ENCODE assay signal across 26 cellular contexts in genomic region chr6:167736486-167737204, GRCh38.
DNase-seq lines count a peak whose midpoint lies in the region; ATAC-seq and TF ChIP-seq lines count a peak whose summit lies in the region.
"Had no signal": no experiment of that assay in that cellular context is flagged by ENCODE, and none has a peak within 500 bp of the region (broad histone marks: within the 10 kb centered on the region; RNA-seq: fewer than 3 reads in every experiment).

No MANE protein-coding gene starts in this region.

- peak overlapping the region; percentile 75 for H3K23ac ChIP-seq in neuronal stem cell (ENCODE audit: low read depth, low read length, poor library complexity)

- H2BK120ac ChIP-seq in neuronal stem cell (ENCODE audit: low read depth, low read length): no peak overlapping the region

- H3K27me3 Mint-ChIP-seq in endodermal cell (ENCODE audit: insufficient read depth): no peaks in the 10 kb centered on the region

- H3K4me1 ChIP-seq in right atrium auricular region (peaks cover 0 to 12% of the 10 kb centered on the region in 2 donors), endodermal cell (ENCODE audit: control insufficient read depth, insufficient read depth, low read length) (peaks cover 5% of the 10 kb centered on the region), neuronal stem cell (ENCODE audit: control insufficient read depth in 2 of 2, insufficient read depth in 1 of 2, low read depth in 1 of 2, low read length in 2 of 2) (peaks cover 0 to 6% of the 10 kb centered on the region in 2 donors)

- H3K4me3 Mint-ChIP-seq in endodermal cell: no peak overlapping the region
- H3K4me3 Mint-ChIP-seq: activated naive CD4-positive, alpha-beta T cell treated with anti-CD3 and anti-CD28 coated beads, Interleukin-2, amount 50 U/mL, for 24 hours; GM23338; mesothelial cell of epicardium; T-cell had no signal

- H3K4me3 ChIP-seq in right atrium auricular region (no peak overlapping the region), endodermal cell (ENCODE audit: low read length) (no peak overlapping the region), neuronal stem cell (ENCODE audit: low read length in 2 of 2) (no peak overlapping the region), foreskin fibroblast (ENCODE audit: low read depth in 1 of 2, low read length in 2 of 2) (no peak overlapping the region)
- H3K4me3 ChIP-seq: breast epithelium, GM23338 had no signal

- peak overlapping the region; percentile 96 for H2AK5ac ChIP-seq in neuronal stem cell (ENCODE audit: low read depth, low read length)

- peak overlapping the region; percentile 85 for H2BK12ac ChIP-seq in neuronal stem cell (ENCODE audit: low read length)

- H3K36me3 Mint-ChIP-seq in endodermal cell (ENCODE audit: low read depth): no peaks in the 10 kb centered on the region
- H3K36me3 Mint-ChIP-seq: activated naive CD4-positive, alpha-beta T cell treated with anti-CD3 and anti-CD28 coated beads, Interleukin-2, amount 50 U/mL, for 24 hours; mesothelial cell of epicardium; T-cell had no signal

- no peak overlapping the region for H2AFZ ChIP-seq in neuronal stem cell (ENCODE audit: low read length)
- H2AFZ ChIP-seq: GM23338 had no signal

- no peak overlapping the region for H3K27ac ChIP-seq in right atrium auricular region
- no peak overlapping the region for H3K27ac ChIP-seq in endodermal cell (ENCODE audit: low read depth, low read length)
- H3K27ac ChIP-seq in neuronal stem cell (replicated peaks; ENCODE audit: low read length): no peak overlapping the region
- H3K27ac ChIP-seq: RWPE1, WERI-Rb-1 had no signal

- intact Hi-C loops in cardiac septum (cut with DNase I): no loop called here

- DNase-seq in cardiac septum (ENCODE audit: low spot score): peak; percentile 65
- no peak for DNase-seq in right atrium auricular region (ENCODE audit: low spot score)
- DNase-seq in endodermal cell: peak; percentile 40
- DNase-seq in neuronal stem cell (ENCODE audit: low spot score): no peak
- no peak for DNase-seq in activated CD4-positive, alpha-beta T cell treated with anti-CD3 and anti-CD28 coated beads for 4 hours
- no peak for DNase-seq in foreskin fibroblast
- DNase-seq: activated CD4-positive, alpha-beta T cell treated with anti-CD3 and anti-CD28 coated beads for 48 hours; amniotic stem cell; CD4-positive, alpha-beta memory T cell; effector CD8-positive, alpha-beta T cell; glutamatergic neuron; KBM-7; left ventricle myocardium superior; NCI-H1105 treated with DMSO at 0.1 percent for 48 hours; NCI-H1930; NCI-H2227 treated with DMSO at 0.1 percent for 48 hours; stimulated activated naive CD4-positive, alpha-beta T cell treated with Interleukin-2 at 50 U/mL for 16 hours; T-cell; WERI-Rb-1 had no signal

- H4K91ac ChIP-seq in neuronal stem cell (ENCODE audit: low read depth, low read length, poor library complexity): no peak overlapping the region

- H3K27me3 ChIP-seq in right atrium auricular region (no peaks in the 10 kb centered on the region), endodermal cell (ENCODE audit: control insufficient read depth, insufficient read depth, low read length, poor library complexity, severe bottlenecking) (no peaks in the 10 kb centered on the region), neuronal stem cell (ENCODE audit: control insufficient read depth in 3 of 3, insufficient read depth in 3 of 3, low read depth in 1 of 3, low read length in 3 of 3) (no peaks in the 10 kb centered on the region)
- H3K27me3 ChIP-seq: breast epithelium had no signal

- no peaks in the 10 kb centered on the region for H3K79me1 ChIP-seq in neuronal stem cell (ENCODE audit: low read depth, low read length)

- peaks cover 10% of the 10 kb centered on the region for H3K4me1 Mint-ChIP-seq in endodermal cell
- H3K4me1 Mint-ChIP-seq: activated naive CD4-positive, alpha-beta T cell treated with anti-CD3 and anti-CD28 coated beads, Interleukin-2, amount 50 U/mL, for 24 hours; mesothelial cell of epicardium had no signal

- H3K36me3 ChIP-seq in right atrium auricular region: no peaks in the 10 kb centered on the region
- no peaks in the 10 kb centered on the region for H3K36me3 ChIP-seq in endodermal cell (ENCODE audit: control insufficient read depth, insufficient read depth, low read length)
- no peaks in the 10 kb centered on the region for H3K36me3 ChIP-seq in neuronal stem cell (replicated peaks in 1 of 2; ENCODE audit: control insufficient read depth in 2 of 2, insufficient read depth in 2 of 2, low read length in 2 of 2)
- H3K36me3 ChIP-seq: breast epithelium, WERI-Rb-1 had no signal

- TF ChIP-seq CTCF in right atrium auricular region (IDR thresholded peaks at IDR 0.05) (no peak), endodermal cell (conservative IDR thresholded peaks at IDR 0.05) (no peak), foreskin fibroblast (IDR thresholded peaks at IDR 0.05; ENCODE audit: low read depth, low read length) (no peak)

- H3K4ac ChIP-seq in neuronal stem cell (ENCODE audit: low read length): peak overlapping the region; percentile 40

- peak overlapping the region; percentile 88 for H3K18ac ChIP-seq in neuronal stem cell (ENCODE audit: low read length)

- peak overlapping the region; percentile 90 for H3K14ac ChIP-seq in neuronal stem cell (ENCODE audit: low read length)

- no peak overlapping the region for H4K8ac ChIP-seq in neuronal stem cell (ENCODE audit: low read depth, low read length)

- no peaks in the 10 kb centered on the region for H3K9me3 Mint-ChIP-seq in endodermal cell
- H3K9me3 Mint-ChIP-seq: activated naive CD4-positive, alpha-beta T cell treated with anti-CD3 and anti-CD28 coated beads, Interleukin-2, amount 50 U/mL, for 24 hours; mesothelial cell of epicardium had no signal

- WGBS in endodermal cell (ENCODE audit: insufficient coverage in 1 of 2, insufficient read length in 1 of 2), 2 experiments: 93 to 97% methylated on average over 12 to 18 of the region's 18 CpGs
- no CpG with 5 or more reads among the region's 18 CpGs for WGBS in neuronal stem cell (ENCODE audit: extremely low coverage in 2 of 2, insufficient read length in 2 of 2, insufficient replicate concordance in 1 of 2), 2 donors

- ATAC-seq in HG03097 (IDR thresholded peaks at IDR 0.05; ENCODE audit: low FRiP score, unreplicated experiment) (no peak), HG03095 (IDR thresholded peaks at IDR 0.05; ENCODE audit: unreplicated experiment) (no peak)
- ATAC-seq: GM23338, left ventricle myocardium superior, T-cell had no signal

- no peak overlapping the region for H3K27ac Mint-ChIP-seq in endodermal cell
- H3K27ac Mint-ChIP-seq: activated naive CD4-positive, alpha-beta T cell treated with anti-CD3 and anti-CD28 coated beads, Interleukin-2, amount 50 U/mL, for 24 hours; CD4-positive, alpha-beta memory T cell; GM23338; mesothelial cell of epicardium; T-cell had no signal

- H2BK15ac ChIP-seq in neuronal stem cell (ENCODE audit: low read length): peak overlapping the region; percentile 96

- no peaks in the 10 kb centered on the region for H3K9me3 ChIP-seq in right atrium auricular region
- H3K9me3 ChIP-seq in endodermal cell (ENCODE audit: control insufficient read depth, low read length): no peaks in the 10 kb centered on the region
- H3K9me3 ChIP-seq in neuronal stem cell (replicated peaks in 1 of 2; ENCODE audit: control insufficient read depth in 2 of 2, insufficient read depth in 1 of 2, low read depth in 1 of 2, low read length in 2 of 2): peaks cover 0 to 6% of the 10 kb centered on the region in 2 donors
- H3K9me3 ChIP-seq: breast epithelium had no signal

- H2BK5ac ChIP-seq in neuronal stem cell (ENCODE audit: low read length): no peak overlapping the region

- H3K4me2 ChIP-seq in neuronal stem cell (ENCODE audit: insufficient read depth, low read length, poor library complexity, severe bottlenecking): no peak overlapping the region
- H3K4me2 ChIP-seq: GM23338 had no signal

- H3K9ac ChIP-seq in endodermal cell (ENCODE audit: extremely low read depth, low read length, poor library complexity, severe bottlenecking): no peak overlapping the region
- H3K9ac ChIP-seq in neuronal stem cell (ENCODE audit: low read depth, low read length, poor library complexity): peak overlapping the region; percentile 36

Comparison
In these comparisons a context has a peak if more than half of its experiments do, and no peak if none do; other contexts are left out.
1. DNase-seq: peak in cardiac septum (single experiment) and endodermal cell (single experiment); none in right atrium auricular region (single experiment), neuronal stem cell (single experiment), activated CD4-positive, alpha-beta T cell treated with anti-CD3 and anti-CD28 coated beads for 4 hours (0 of 2) and foreskin fibroblast (0 of 2).